Comparison of ENCODE assay signal across 9 cellular contexts in genomic region chr20:63253438-63254236, GRCh38. TPM values are rescaled to one million over a fixed set of nuclear protein-coding genes. Genes with fewer than 3 reads are reported as not detected.
DNase-seq lines count a peak whose midpoint lies in the region; ATAC-seq and TF ChIP-seq lines count a peak whose summit lies in the region.
"Had no signal": no experiment of that assay in that cellular context is flagged by ENCODE, and none has a peak within 500 bp of the region (broad histone marks: within the 10 kb centered on the region; RNA-seq: fewer than 3 reads in every experiment).

No MANE protein-coding gene starts in this region.

- peak overlapping the region; percentile 25 for H2BK12ac ChIP-seq in trophoblast cell (ENCODE audit: low read length)

- H2BK5ac ChIP-seq in trophoblast cell (ENCODE audit: low read depth, low read length, poor library complexity): peak overlapping the region; percentile 35

- H3K27me3 ChIP-seq in GM23338 (ENCODE audit: insufficient read depth) (peaks cover 40% of the 10 kb centered on the region), trophoblast cell (ENCODE audit: insufficient read depth, low read length) (peaks cover 12% of the 10 kb centered on the region)

- H3K36me3 ChIP-seq in GM23338 (ENCODE audit: insufficient read depth): no peaks in the 10 kb centered on the region
- peaks cover 0 to 8% of the 10 kb centered on the region in 2 experiments for H3K36me3 ChIP-seq in trophoblast cell (ENCODE audit: control insufficient read depth in 1 of 2, insufficient read depth in 2 of 2, low read length in 2 of 2)

- no peaks in the 10 kb centered on the region for H3K9me2 ChIP-seq in GM23338 (ENCODE audit: insufficient read depth)

- H3K27ac ChIP-seq in GM23338 (ENCODE audit: low read depth) (no peak overlapping the region), trophoblast cell (ENCODE audit: low read depth, low read length) (peak overlapping the region; percentile 18)
- H3K27ac ChIP-seq: KMS-11 had no signal

- H3F3A ChIP-seq in GM23338 (replicated peaks; ENCODE audit: low read depth): no peaks in the 10 kb centered on the region

- H3K14ac ChIP-seq in trophoblast cell (ENCODE audit: low read length): peak overlapping the region; percentile 63

- peaks cover 14% of the 10 kb centered on the region for H3K9me3 ChIP-seq in trophoblast cell (ENCODE audit: insufficient read depth, low read depth, low read length)

- H3K4me1 ChIP-seq in GM23338 (ENCODE audit: insufficient read depth) (no peaks in the 10 kb centered on the region; the same call in 1 of the 2 replicates), trophoblast cell (ENCODE audit: control insufficient read depth in 1 of 2, insufficient read depth in 2 of 2, low read length in 2 of 2) (peaks cover 10 to 37% of the 10 kb centered on the region in 2 experiments)

- H3K4me2 ChIP-seq in GM23338: peak overlapping the region; percentile 90
- H3K4me2 ChIP-seq in trophoblast cell (ENCODE audit: low read length): peak overlapping the region; percentile 62
- H3K4me2 ChIP-seq: KMS-11 had no signal

- H3K79me1 ChIP-seq in trophoblast cell (ENCODE audit: low read length): peaks cover 22% of the 10 kb centered on the region

- peaks cover 25% of the 10 kb centered on the region for H3K4me1 Mint-ChIP-seq in GM23338

- peak overlapping the region; percentile 90 for H2AFZ ChIP-seq in GM23338
- H2AFZ ChIP-seq in trophoblast cell (ENCODE audit: insufficient read depth, low read length, poor library complexity): peak overlapping the region; percentile 32

- peak; percentile 60 for ATAC-seq in GM23338
- ATAC-seq in GM21390 (IDR thresholded peaks at IDR 0.05; ENCODE audit: unreplicated experiment): no peak
- ATAC-seq in GM18870 (IDR thresholded peaks at IDR 0.05; ENCODE audit: unreplicated experiment): no peak

- peak overlapping the region; percentile 48 for H2BK120ac ChIP-seq in trophoblast cell (ENCODE audit: insufficient read depth, low read length, poor library complexity)

- H3K36me3 Mint-ChIP-seq in GM23338 (ENCODE audit: low read depth): no peaks in the 10 kb centered on the region; the same call in 2 of the 3 replicates

- H3K4me3 Mint-ChIP-seq in GM23338: peak overlapping the region; percentile 66

- H4K12ac ChIP-seq in trophoblast cell (ENCODE audit: low read depth, low read length): peak overlapping the region; percentile 34

- no peak overlapping the region for H3K9ac ChIP-seq in trophoblast cell (ENCODE audit: low read length)
- H3K9ac ChIP-seq: KMS-11 had no signal

- no CpG with 5 or more reads among the region's 90 CpGs for WGBS in trophoblast cell (ENCODE audit: extremely low coverage, insufficient coverage, insufficient read length)

- H3K18ac ChIP-seq in trophoblast cell (ENCODE audit: low read length): peak overlapping the region; percentile 55

- H3K4me3 ChIP-seq in GM23338 (peak overlapping the region; percentile 75), trophoblast cell (ENCODE audit: low read depth, low read length) (peak overlapping the region; percentile 73)

- no peaks in the 10 kb centered on the region for H3K79me2 ChIP-seq in GM23338 (replicated peaks; ENCODE audit: insufficient read depth)
- peaks cover 11% of the 10 kb centered on the region for H3K79me2 ChIP-seq in trophoblast cell (ENCODE audit: control insufficient read depth, insufficient read depth, low read length, poor library complexity)

- peaks cover 48% of the 10 kb centered on the region for H3K27me3 Mint-ChIP-seq in GM23338 (ENCODE audit: insufficient read depth, low read depth, poor library complexity)

- peaks cover 3% of the 10 kb centered on the region; the same call in 2 of the 3 replicates for H3K9me3 Mint-ChIP-seq in GM23338

- peak overlapping the region; percentile 50 for H4K8ac ChIP-seq in trophoblast cell (ENCODE audit: low read depth, low read length)

- no peak overlapping the region for H3K27ac Mint-ChIP-seq in GM23338

- no peaks in the 10 kb centered on the region for H4K20me1 ChIP-seq in GM23338 (replicated peaks; ENCODE audit: insufficient read depth)

- H2AK5ac ChIP-seq in trophoblast cell (ENCODE audit: low read length): no peak overlapping the region

- TF ChIP-seq CTCF in GM23338 (conservative IDR thresholded peaks at IDR 0.05; ENCODE audit: low read depth in 2 of 2): no peak

- peak overlapping the region; percentile 38 for H3K4ac ChIP-seq in trophoblast cell (ENCODE audit: low read depth, low read length)

- H4K91ac ChIP-seq in trophoblast cell (ENCODE audit: low read depth, low read length): peak overlapping the region; percentile 82

- DNase-seq in GM23338 (ENCODE audit: low spot score) (peak; percentile 84), ecto neural progenitor cell (ENCODE audit: low spot score) (peak; percentile 87), trophoblast cell (peak in 1 of 2 donors; percentile 34), NCI-H226 (no peak)
- DNase-seq: activated naive CD4-positive, alpha-beta T cell; stimulated activated CD4-positive, alpha-beta T cell treated with anti-CD3 and anti-CD28 coated beads, Interleukin-4, amount 100 ng/mL, for 1 hour had no signal

- H3K23ac ChIP-seq in trophoblast cell (ENCODE audit: low read length): no peak overlapping the region

TF ChIP-seq in GM23338, 12 proteins besides CTCF, POLR2A, EP300 and RAD21:
- TF ChIP-seq NANOG (IDR thresholded peaks at IDR 0.05; ENCODE audit: borderline replicate concordance) (no peak), EZH2 (IDR thresholded peaks at IDR 0.05; ENCODE audit: low read depth, unreplicated experiment) (peak; percentile 45), ZNF331 (CRISPR knock-in tag; IDR thresholded peaks at IDR 0.05; ENCODE audit: low read depth) (no peak)

RNA-seq across cellular contexts. Expression of gene NKAIN4, which starts 0.6 kb away (rescaled TPM):
- 12.6 and 16.0 TPM in 2 replicates for total RNA-seq in GM23338 (2014; rRNA removed; shearing (Covaris generic))
- polyA plus RNA-seq in GM23338 (2016; fragmentation: Nextera tagmentation; extraction: Ambion mirVana): 9.5 and 13.2 TPM in 2 replicates
- 40.3 and 44.3 TPM in 2 replicates for polyA plus RNA-seq in trophoblast cell (2013)

RNA-seq across cellular contexts. Expression of gene BIRC7, which starts 17.9 kb away (rescaled TPM):
- 0.24 TPM in 1 of 2 replicates, not detected in the other for total RNA-seq in GM23338 (2014; rRNA removed; shearing (Covaris generic))
- polyA plus RNA-seq in GM23338 (2016; fragmentation: Nextera tagmentation; extraction: Ambion mirVana): 0.16 TPM in 1 of 2 replicates, not detected in the other
- 12.8 and 14.9 TPM in 2 replicates for polyA plus RNA-seq in trophoblast cell (2013)

RNA-seq across cellular contexts. Expression of gene ARFGAP1, which starts 19.0 kb away (rescaled TPM):
- 88.8 and 95.5 TPM in 2 replicates for total RNA-seq in GM23338 (2014; rRNA removed; shearing (Covaris generic))
- polyA plus RNA-seq in GM23338 (2016; fragmentation: Nextera tagmentation; extraction: Ambion mirVana): 40.6 and 41.5 TPM in 2 replicates
- 83.1 and 87.4 TPM in 2 replicates for polyA plus RNA-seq in trophoblast cell (2013)

RNA-seq across cellular contexts. Expression of gene YTHDF1, which starts 37.7 kb away (rescaled TPM):
- 64.3 and 64.5 TPM in 2 replicates for total RNA-seq in GM23338 (2014; rRNA removed; shearing (Covaris generic))
- polyA plus RNA-seq in GM23338 (2016; fragmentation: Nextera tagmentation; extraction: Ambion mirVana): 30.9 and 34.9 TPM in 2 replicates
- 89.1 and 94.0 TPM in 2 replicates for polyA plus RNA-seq in trophoblast cell (2013)

RNA-seq across cellular contexts. Expression of gene COL20A1, which starts 39.3 kb away (rescaled TPM):
- 0.28 and 0.43 TPM in 2 replicates for total RNA-seq in GM23338 (2014; rRNA removed; shearing (Covaris generic))
- 0.59 and 0.79 TPM in 2 replicates for polyA plus RNA-seq in GM23338 (2016; fragmentation: Nextera tagmentation; extraction: Ambion mirVana)
- 0.23 and 0.26 TPM in 2 replicates for polyA plus RNA-seq in trophoblast cell (2013)
